17 cellular contexts compared by ENCODE assay signal in genomic region chr9:98880311-98881015, GRCh38.
DNase-seq lines count a peak whose midpoint lies in the region; ATAC-seq and TF ChIP-seq lines count a peak whose summit lies in the region.
"Had no signal": no experiment of that assay in that cellular context is flagged by ENCODE, and none has a peak within 500 bp of the region (broad histone marks: within the 10 kb centered on the region; RNA-seq: fewer than 3 reads in every experiment).

No MANE protein-coding gene starts in this region.

- H3K4me3 ChIP-seq in psoas muscle (no peak overlapping the region), uterus (no peak overlapping the region)

- peak; percentile 54 for DNase-seq in Right ventricle myocardium superior
- peak; percentile 5 for DNase-seq in islet precursor cell
- peak in 1 of 2 donors; percentile 67 for DNase-seq in psoas muscle
- no peak for DNase-seq in uterus
- no peak for DNase-seq in NK-92 treated with Interleukin-12 subunit alpha and Interleukin-12 subunit beta, amount 100 ng/mL, for 24 hours (lab: John Stamatoyannopoulos, UW)
- DNase-seq in NCI-H82 (lab: John Stamatoyannopoulos, UW): no peak
- DNase-seq in NCI-H2227 treated with DMSO at 0.1 percent for 48 hours (lab: John Stamatoyannopoulos, UW): no peak
- DNase-seq: CD4-positive, alpha-beta T cell; DND-41; GF-D8; Karpas-422; MM.1S; NCI-H1105; NCI-H187; NCI-H446; NCI-H748 treated with DMSO at 0.1 percent for 48 hours; SIG-M5 had no signal

- 30 to 38% (median 30%) methylated on average over 7 of the region's 7 CpGs for WGBS in psoas muscle, 3 donors

- H3K27me3 ChIP-seq in psoas muscle (ENCODE audit: insufficient read depth in 3 of 3, low read length in 2 of 3) (peaks cover 0 to 10% (median 2%) of the 10 kb centered on the region in 3 donors), uterus (no peaks in the 10 kb centered on the region)

- TF ChIP-seq POLR2A in uterus (IDR thresholded peaks at IDR 0.05): no peak

- no peaks in the 10 kb centered on the region for H3K9me3 ChIP-seq in psoas muscle
- H3K9me3 ChIP-seq in uterus: no peaks in the 10 kb centered on the region

- no peak overlapping the region for H3K27ac ChIP-seq in psoas muscle
- H3K27ac ChIP-seq in uterus: peak overlapping the region; percentile 30 to 52

- H3K4me1 ChIP-seq in psoas muscle (no peaks in the 10 kb centered on the region), uterus (peaks cover 0 to 5% of the 10 kb centered on the region in 2 donors)

- peak; percentile 51 for ATAC-seq in Right ventricle myocardium superior (ENCODE audit: poor library complexity)
- ATAC-seq in psoas muscle: peak in 3 of 4 donors; percentile 12 to 54 (median 30)

- TF ChIP-seq CTCF in psoas muscle (IDR thresholded peaks at IDR 0.05) (no peak), uterus (IDR thresholded peaks at IDR 0.05) (no peak)

- H3K36me3 ChIP-seq in psoas muscle (ENCODE audit: insufficient read depth in 1 of 2, low read depth in 1 of 2) (no peaks in the 10 kb centered on the region), uterus (no peaks in the 10 kb centered on the region)

- intact Hi-C loops in Right ventricle myocardium superior (cut with DNase I): no loop called here
- intact Hi-C loops in psoas muscle (cut with DNase I): no loop called here
- intact Hi-C loops in uterus (cut with DNase I; ENCODE audit: low total_unique reads): no loop called here

Comparison
In these comparisons a context has a peak if more than half of its experiments do, and no peak if none do; other contexts are left out.
1. DNase-seq: peak in Right ventricle myocardium superior (single experiment) and islet precursor cell (single experiment); none in uterus (0 of 2), NK-92 treated with Interleukin-12 subunit alpha and Interleukin-12 subunit beta, amount 100 ng/mL, for 24 hours (single experiment), NCI-H82 (single experiment) and NCI-H2227 treated with DMSO at 0.1 percent for 48 hours (single experiment).